Comparison of ENCODE assay signal across 8 cellular contexts in the genomic region with DNA sequence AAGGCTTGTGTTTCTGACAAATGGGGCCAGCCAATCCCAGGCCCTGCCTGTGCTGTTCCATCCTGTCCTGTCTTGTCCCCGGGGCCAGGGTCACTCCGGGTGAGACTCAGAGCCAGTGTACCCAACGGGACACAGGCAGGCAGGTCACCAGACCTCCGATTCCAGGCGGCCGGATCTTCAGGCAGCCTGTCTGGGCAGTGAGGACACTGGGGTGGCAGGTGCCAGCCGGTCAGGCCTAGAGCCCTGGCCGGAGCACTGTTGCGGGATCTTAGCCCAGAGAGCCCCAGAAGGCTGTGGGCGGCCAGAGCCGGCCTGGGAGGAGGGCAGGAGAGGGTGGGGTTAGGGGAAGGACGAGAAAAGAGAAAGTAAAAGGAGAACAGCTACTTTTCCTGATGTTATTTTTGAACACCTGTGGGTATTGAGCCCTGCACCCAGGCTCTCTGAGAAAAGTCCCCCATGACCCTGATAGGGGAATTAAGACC. TPM values are rescaled to one million over a fixed set of nuclear protein-coding genes. Genes with fewer than 3 reads are reported as not detected.
A peak's percentile ranks its signal among the peaks of the same experiment; 100 is the strongest.
DNase-seq lines count a peak whose midpoint lies in the region; ATAC-seq and TF ChIP-seq lines count a peak whose summit lies in the region.

No MANE protein-coding gene starts in this region.

- no peak overlapping the region for H3K4me2 ChIP-seq in IMR-90 (ENCODE audit: low read depth, low read length)

- no peak overlapping the region for H3K4me3 ChIP-seq in IMR-90 (ENCODE audit: insufficient read depth, low read depth, low read length)
- H3K4me3 ChIP-seq in body of pancreas, result no peak overlapping the region
- H3K4me3 ChIP-seq in lower lobe of right lung, result peak overlapping the region; percentile 74
- H3K4me3 ChIP-seq in thoracic aorta, result peak overlapping the region; percentile 93

- H3K36me3 ChIP-seq in IMR-90 (ENCODE audit: control insufficient read depth, insufficient read depth, low read length) (no peaks in the 10 kb centered on the region), body of pancreas (replicated peaks in 1 of 2; ENCODE audit: insufficient read depth in 1 of 2, low read depth in 2 of 2) (no peaks in the 10 kb centered on the region), lower lobe of right lung (no peaks in the 10 kb centered on the region), thoracic aorta (no peaks in the 10 kb centered on the region)

- no peak for TF ChIP-seq POLR2A in IMR-90 (IDR thresholded peaks at IDR 0.05; ENCODE audit: low read depth, low read length)
- TF ChIP-seq POLR2A in body of pancreas (IDR thresholded peaks at IDR 0.05), result peak in 1 of 3 donors; percentile 17

- intact Hi-C loops in IMR-90 (cut with micrococcal nuclease) (loop anchor here (2.0 kb wide), 1 partner anchor 63 kb away; no protein-coding TSS in a partner anchor), body of pancreas (cut with DNase I) (no loop called here), lower lobe of right lung (cut with DNase I) (no loop called here)

- peak overlapping the region; percentile 67 for H2BK20ac ChIP-seq in IMR-90 (ENCODE audit: low read depth, low read length)

- H2AK9ac ChIP-seq in IMR-90 (replicated peaks; ENCODE audit: low read depth, low read length, poor library complexity), result peak overlapping the region; percentile 84

- H3K56ac ChIP-seq in IMR-90 (ENCODE audit: extremely low read depth, insufficient read depth, low read length), result no peak overlapping the region; the same call in 1 of the 2 replicates

- H3K9me1 ChIP-seq in IMR-90 (ENCODE audit: insufficient read depth, low read length), result peaks cover 9% of the 10 kb centered on the region; the same call in 1 of the 2 replicates

- peak overlapping the region; percentile 85; the same call in 2 of the 3 replicates for H2BK15ac ChIP-seq in IMR-90 (ENCODE audit: low read depth, low read length)

- BruUV-seq in IMR-90 (replicated peaks; lab: Mats Ljungman, UMichigan), result no TSS peak

- POLR2A ChIA-PET in IMR-90 (lab: Charles Lee; ENCODE audit: unreplicated experiment), result interaction anchor here (0.5 to 0.7 kb wide), 4 partner anchors 34 to 122 kb away, joined by 3 to 5 read pairs (median 3); no protein-coding TSS in a partner anchor

- peak; percentile 11 for DNase-seq in stimulated activated CD4-positive, alpha-beta T cell treated with anti-CD3 and anti-CD28 coated beads, Interleukin-4, amount 100 ng/mL, for 1 hour
- DNase-seq in stimulated activated CD4-positive, alpha-beta T cell treated with anti-CD3 and anti-CD28 coated beads, Interleukin-1b, Interleukin-23, amount 100 ng/mL, for 48 hours, result no peak
- peak; percentile 11 for DNase-seq in IMR-90
- DNase-seq in body of pancreas, result peak; percentile 32 to 47 (median 40)
- DNase-seq in lower lobe of right lung, result peak; percentile 82
- no peak for DNase-seq in thoracic aorta (ENCODE audit: low spot score)
- no peak for DNase-seq in OCI-M2 (lab: John Stamatoyannopoulos, UW; ENCODE audit: unreplicated experiment)

- H3K9me3 ChIP-seq in IMR-90 (ENCODE audit: control insufficient read depth, insufficient read depth, low read length) (no peaks in the 10 kb centered on the region), body of pancreas (no peaks in the 10 kb centered on the region), lower lobe of right lung (no peaks in the 10 kb centered on the region), thoracic aorta (no peaks in the 10 kb centered on the region)

- peak overlapping the region; percentile 86 for H2BK5ac ChIP-seq in IMR-90 (ENCODE audit: low read depth, low read length, poor library complexity, severe bottlenecking)

- peaks cover 2% of the 10 kb centered on the region; the same call in 1 of the 2 replicates for H4K20me1 ChIP-seq in IMR-90 (ENCODE audit: insufficient read depth, low read length)

- in situ Hi-C loops in IMR-90 (cut with MboI; ENCODE audit: low sequenced_read_pairs), result no loop called here

- peak overlapping the region; percentile 65; the same call in 1 of the 2 replicates for H4K91ac ChIP-seq in IMR-90 (ENCODE audit: insufficient read depth, low read depth, low read length)

- peaks cover 4 to 55% of the 10 kb centered on the region in 2 experiments for H3K79me1 ChIP-seq in IMR-90 (ENCODE audit: low read depth in 1 of 2, low read length in 2 of 2)

- no peak for ATAC-seq in IMR-90 (ENCODE audit: low read depth)
- ATAC-seq in body of pancreas, result no peak
- peak; percentile 47 to 52 for ATAC-seq in lower lobe of right lung
- no peak for ATAC-seq in thoracic aorta (ENCODE audit: insufficient number of reproducible peaks, low FRiP score, low read depth)
- ATAC-seq in HG02970 (IDR thresholded peaks at IDR 0.05; ENCODE audit: low FRiP score, unreplicated experiment), result no peak

- WGBS in IMR-90 (ENCODE audit: extremely low coverage in 2 of 2, insufficient read length in 1 of 2), 2 experiments, result 80% methylated on average over 6 of the region's 12 CpGs; no CpG with 5 or more reads in 1 of the 2 experiments
- 26 to 27% methylated on average over 6 to 12 of the region's 12 CpGs for WGBS in body of pancreas, 2 donors

- H3K9ac ChIP-seq in IMR-90 (ENCODE audit: low read depth, low read length), result peak overlapping the region; percentile 33; the same call in 1 of the 2 replicates

- TF ChIP-seq RAD21 in IMR-90 (IDR thresholded peaks at IDR 0.05; ENCODE audit: low read length), result no peak

- H3K27me3 ChIP-seq in IMR-90 (ENCODE audit: control insufficient read depth, insufficient read depth, low read length) (no peaks in the 10 kb centered on the region), body of pancreas (no peaks in the 10 kb centered on the region), lower lobe of right lung (ENCODE audit: low read depth) (no peaks in the 10 kb centered on the region), thoracic aorta (replicated peaks; ENCODE audit: insufficient read depth) (no peaks in the 10 kb centered on the region)

- peak overlapping the region; percentile 74 for H3K23ac ChIP-seq in IMR-90 (ENCODE audit: low read depth, low read length)

- peak overlapping the region; percentile 10 for H4K5ac ChIP-seq in IMR-90 (ENCODE audit: low read depth, low read length)

- dilution Hi-C loops in IMR-90 (cut with HindIII; ENCODE audit: low sequenced_read_pairs, unreplicated experiment), result no loop called here

- H3K18ac ChIP-seq in IMR-90 (ENCODE audit: low read depth, low read length), result no peak overlapping the region; the same call in 1 of the 2 replicates

- peak overlapping the region; percentile 38 for H2AFZ ChIP-seq in IMR-90 (replicated peaks; ENCODE audit: low read length, poor library complexity)

- peak overlapping the region; percentile 94 for H3K4ac ChIP-seq in IMR-90 (ENCODE audit: low read depth, low read length)

- CTCF ChIA-PET in IMR-90 (lab: Yijun Ruan, JAX), result interaction anchor here (0.6 to 2.0 kb wide), 7 partner anchors 34 to 318 kb away, joined by 3 to 16 read pairs (median 5); no protein-coding TSS in a partner anchor

- TF ChIP-seq CTCF in IMR-90 (conservative IDR thresholded peaks at IDR 0.05; ENCODE audit: low read depth, low read length), result no peak
- no peak for TF ChIP-seq CTCF in body of pancreas (IDR thresholded peaks at IDR 0.05)
- no peak for TF ChIP-seq CTCF in lower lobe of right lung (IDR thresholded peaks at IDR 0.05)
- TF ChIP-seq CTCF in thoracic aorta (IDR thresholded peaks at IDR 0.05), result no peak

- peak overlapping the region in 1 of 2 experiments; percentile 59; a peak in 1 of 4 replicates for H4K8ac ChIP-seq in IMR-90 (ENCODE audit: low read depth in 2 of 2, low read length in 2 of 2)

- peak overlapping the region; percentile 89 for H2AK5ac ChIP-seq in IMR-90 (ENCODE audit: low read depth, low read length)

- H3K4me1 ChIP-seq in IMR-90 (ENCODE audit: control insufficient read depth, insufficient read depth, low read length) (peaks cover 24% of the 10 kb centered on the region), body of pancreas (peaks cover 56% of the 10 kb centered on the region), lower lobe of right lung (peaks cover 51% of the 10 kb centered on the region), thoracic aorta (ENCODE audit: control insufficient read depth in 1 of 2, low read depth in 2 of 2) (peaks cover 32 to 48% of the 10 kb centered on the region in 2 donors)

- H3K27ac ChIP-seq in IMR-90 (ENCODE audit: insufficient read depth, low read length), result peak overlapping the region; percentile 77
- H3K27ac ChIP-seq in body of pancreas, result peak overlapping the region; percentile 53 to 98 (median 90)
- peak overlapping the region; percentile 100 for H3K27ac ChIP-seq in lower lobe of right lung
- peak overlapping the region; percentile 99 for H3K27ac ChIP-seq in thoracic aorta

- peak overlapping the region; percentile 77; the same call in 1 of the 2 replicates for H3K14ac ChIP-seq in IMR-90 (replicated peaks; ENCODE audit: low read depth, low read length)

- peak overlapping the region; percentile 91 for H2BK120ac ChIP-seq in IMR-90 (ENCODE audit: low read depth, low read length)

TF ChIP-seq in IMR-90, 13 proteins besides CTCF, POLR2A, EP300 and RAD21 (continues in another document):
- TF ChIP-seq CHD1 (IDR thresholded peaks at IDR 0.05; ENCODE audit: low read depth, low read length) (no peak), SMC3 (IDR thresholded peaks at IDR 0.05; ENCODE audit: low read depth, low read length) (no peak), CEBPB (IDR thresholded peaks at IDR 0.05; ENCODE audit: low read depth, low read length) (no peak), BHLHE40 (IDR thresholded peaks at IDR 0.05; ENCODE audit: low read depth, low read length) (no peak)

RNA-seq across cellular contexts. Expression of gene ACTB, which starts 27.6 kb away (rescaled TPM):
- total RNA-seq in IMR-90 (2012; rRNA removed) (7,721 and 7,727 TPM in 2 replicates), body of pancreas (1,000 to 10,000 TPM; 1,033 to 1,984 TPM), lower lobe of right lung (3,617 TPM), thoracic aorta (over 10,000 TPM in 1 of 2 donors, 1,000 to 10,000 TPM in 1; 7,643 to 10,126 TPM)
- 9,060 and 9,985 TPM in 2 replicates for polyA plus RNA-seq in IMR-90 (2012; rRNA removed)
- polyA plus RNA-seq in IMR-90 (2012; cell fraction: cytosol; rRNA removed), result 16,337 and 21,423 TPM in 2 replicates
- 3,466 and 15,446 TPM in 2 replicates for polyA plus RNA-seq in IMR-90 (2012; cell fraction: nucleus; rRNA removed; ENCODE audit: low replicate concordance)

RNA-seq across cellular contexts. Expression of gene FSCN1, which starts 34.7 kb away (rescaled TPM):
- total RNA-seq in IMR-90 (2012; rRNA removed) (118 and 137 TPM in 2 replicates), body of pancreas (10 to 100 TPM; 11.2 to 15.6 TPM), lower lobe of right lung (43.8 TPM), thoracic aorta (10 to 100 TPM; 35.7 to 69.6 TPM)
- polyA plus RNA-seq in IMR-90 (2012; rRNA removed), result 277 and 353 TPM in 2 replicates
- 217 and 436 TPM in 2 replicates for polyA plus RNA-seq in IMR-90 (2012; cell fraction: cytosol; rRNA removed)
- 131 and 368 TPM in 2 replicates for polyA plus RNA-seq in IMR-90 (2012; cell fraction: nucleus; rRNA removed; ENCODE audit: low replicate concordance)

RNA-seq across cellular contexts. Expression of gene FBXL18, which starts 44.4 kb away (rescaled TPM):
- total RNA-seq in IMR-90 (2012; rRNA removed), result 2.0 and 2.2 TPM in 2 replicates
- polyA plus RNA-seq in IMR-90 (2012; rRNA removed), result 6.4 and 8.7 TPM in 2 replicates
- polyA plus RNA-seq in IMR-90 (2012; cell fraction: cytosol; rRNA removed), result 3.8 and 7.0 TPM in 2 replicates
- polyA plus RNA-seq in IMR-90 (2012; cell fraction: nucleus; rRNA removed; ENCODE audit: low replicate concordance), result 7.2 and 21.7 TPM in 2 replicates
- 10 to 100 TPM in 1 of 2 donors, 1 to 10 TPM in 1; 5.2 to 11.5 TPM for total RNA-seq in body of pancreas
- total RNA-seq in lower lobe of right lung, result 9.2 TPM
- 1 to 10 TPM; 7.2 to 8.1 TPM for total RNA-seq in thoracic aorta

Comparison
In these comparisons a context has a peak if more than half of its experiments do, and no peak if none do; other contexts are left out.
1. DNase-seq: peak in stimulated activated CD4-positive, alpha-beta T cell treated with anti-CD3 and anti-CD28 coated beads, Interleukin-4, amount 100 ng/mL, for 1 hour (single experiment), IMR-90 (single experiment), body of pancreas (4 of 4) and lower lobe of right lung (single experiment); none in stimulated activated CD4-positive, alpha-beta T cell treated with anti-CD3 and anti-CD28 coated beads, Interleukin-1b, Interleukin-23, amount 100 ng/mL, for 48 hours (single experiment), thoracic aorta (single experiment) and OCI-M2 (single experiment).
2. ATAC-seq: peak in lower lobe of right lung (2 of 2); none in IMR-90 (single experiment), body of pancreas (single experiment), thoracic aorta (single experiment) and HG02970 (single experiment).
3. H3K4me3 ChIP-seq: peak in lower lobe of right lung (single experiment) and thoracic aorta (single experiment); none in IMR-90 (single experiment) and body of pancreas (0 of 2).
4. Peak in every context shown above with its lines, with median percentiles within 50 percentile points of each other: H3K27ac ChIP-seq.